In the genomic region with DNA sequence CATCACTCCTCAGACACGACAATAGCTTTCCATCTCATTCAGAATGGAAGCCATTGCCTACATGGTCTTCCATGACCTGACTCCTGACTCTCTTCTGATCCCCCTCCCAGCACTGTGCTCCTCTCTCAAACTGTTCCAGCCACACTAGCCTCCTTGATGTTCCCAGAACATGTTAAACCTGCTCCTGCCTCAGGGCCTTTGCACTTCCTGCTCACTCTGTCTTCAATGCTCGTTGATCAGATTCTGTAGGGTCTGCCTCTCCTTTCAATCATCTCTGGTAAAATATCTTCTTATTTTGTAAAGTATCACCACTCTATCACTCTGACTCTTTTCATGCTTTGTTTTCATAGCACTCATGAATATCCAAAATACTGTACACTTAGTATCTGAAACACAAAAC, we compare ENCODE assay signal across 33 cellular contexts.
"Had no signal": no experiment of that assay in that cellular context is flagged by ENCODE, and none has a peak within 500 bp of the region (broad histone marks: within the 10 kb centered on the region; RNA-seq: fewer than 3 reads in every experiment).

No MANE protein-coding gene starts in this region.

- H3K27ac Mint-ChIP-seq: activated naive CD4-positive, alpha-beta T cell treated with anti-CD3 and anti-CD28 coated beads, Interleukin-2, amount 10 ng/mL, durations not matched to agents 7 days and 5 days; activated T-helper 1 cell treated with anti-CD3 and anti-CD28 coated beads, Interleukin-12 subunit alpha, Interleukin-12 subunit beta, Interleukin-2, Interleukin-4 antibody, amounts not matched to agents 30 ng/mL and 10 ng/mL and 1 ng/mL, durations not matched to agents 14 hours and 24 hours and 36 hours; effector memory CD8-positive, alpha-beta T cell; mesothelial cell of epicardium; stimulated activated effector memory CD8-positive, alpha-beta T cell treated with anti-CD3 and anti-CD28 coated beads, Interleukin-12 subunit alpha, Interleukin-12 subunit beta, amount 100 ng/mL, for 72 hours; stimulated activated naive CD8-positive, alpha-beta T cell treated with anti-CD3 and anti-CD28 coated beads, Interleukin-15, Interleukin-2, amounts not matched to agents 100 ng/mL and 50 ng/mL, for 24 hours had no signal

- H3K9me3 ChIP-seq: heart right ventricle, ovary, prostate gland, sigmoid colon, thoracic aorta, upper lobe of left lung, vagina had no signal

- H3K4me1 ChIP-seq: prostate gland, upper lobe of left lung, vagina had no signal

- H3K27me3 Mint-ChIP-seq: activated naive CD4-positive, alpha-beta T cell treated with anti-CD3 and anti-CD28 coated beads, Interleukin-2, amount 10 ng/mL, durations not matched to agents 7 days and 5 days; effector memory CD8-positive, alpha-beta T cell; naive B cell; stimulated activated naive CD8-positive, alpha-beta T cell treated with anti-CD3 and anti-CD28 coated beads, Interleukin-15, Interleukin-2, amounts not matched to agents 100 ng/mL and 50 ng/mL, for 24 hours had no signal

- H3K4me3 ChIP-seq: heart right ventricle, ovary, prostate gland, sigmoid colon, thoracic aorta, upper lobe of left lung, vagina had no signal

- H3K4me1 Mint-ChIP-seq: activated naive CD4-positive, alpha-beta T cell treated with anti-CD3 and anti-CD28 coated beads, Interleukin-2, amount 10 ng/mL, durations not matched to agents 7 days and 5 days; stimulated activated effector memory CD8-positive, alpha-beta T cell treated with anti-CD3 and anti-CD28 coated beads, Interleukin-12 subunit alpha, Interleukin-12 subunit beta, amount 100 ng/mL, for 72 hours had no signal

- H3K36me3 Mint-ChIP-seq: stimulated activated effector memory CD8-positive, alpha-beta T cell treated with anti-CD3 and anti-CD28 coated beads, Interleukin-12 subunit alpha, Interleukin-12 subunit beta, amount 100 ng/mL, for 72 hours had no signal

- H3K27ac ChIP-seq: brain microvascular endothelial cell, heart right ventricle, ovary, prostate gland, sigmoid colon, thoracic aorta, upper lobe of left lung, vagina had no signal

- H3K9me3 Mint-ChIP-seq: activated naive CD4-positive, alpha-beta T cell treated with anti-CD3 and anti-CD28 coated beads, Interleukin-2, amount 10 ng/mL, durations not matched to agents 7 days and 5 days; activated T-helper 1 cell treated with anti-CD3 and anti-CD28 coated beads, Interleukin-12 subunit alpha, Interleukin-12 subunit beta, Interleukin-2, Interleukin-4 antibody, amounts not matched to agents 30 ng/mL and 10 ng/mL and 1 ng/mL, durations not matched to agents 14 hours and 24 hours and 36 hours; mesothelial cell of epicardium; stimulated activated naive CD8-positive, alpha-beta T cell treated with anti-CD3 and anti-CD28 coated beads, Interleukin-15, Interleukin-2, amounts not matched to agents 100 ng/mL and 50 ng/mL, for 24 hours had no signal

- DNase-seq: activated CD4-positive, alpha-beta T cell treated with anti-CD3 and anti-CD28 coated beads for 48 hours; activated CD4-positive, alpha-beta T cell treated with anti-CD3 and anti-CD28 coated beads, Interleukin-2, amount 50 U/mL, for 48 hours; activated CD8-positive, alpha-beta memory T cell treated with anti-CD3 and anti-CD28 coated beads for 24 hours; activated effector memory CD4-positive, alpha-beta T cell treated with anti-CD3 and anti-CD28 coated beads, Interleukin-2, amount 50 U/mL, for 16 hours; activated naive CD4-positive, alpha-beta T cell treated with anti-CD3 and anti-CD28 coated beads, Interleukin-2, amount 10 ng/mL, durations not matched to agents 7 days and 5 days; activated T-cell treated with anti-CD3 and anti-CD28 coated beads, Interleukin-2, amount 50 U/mL, for 1 hour; amniotic stem cell; brain microvascular endothelial cell; cortex of kidney; effector memory CD8-positive, alpha-beta T cell; foreskin fibroblast; heart right ventricle; islet precursor cell; left colon; mammary epithelial cell; naive B cell; ovary; retina; sigmoid colon; small intestine; stimulated activated CD4-positive, alpha-beta T cell treated with anti-CD3 and anti-CD28 coated beads, Interleukin-4, amount 100 ng/mL, for 24 hours; upper lobe of left lung had no signal

- H3K36me3 ChIP-seq: ovary, prostate gland had no signal

- H3K27me3 ChIP-seq: brain microvascular endothelial cell, heart right ventricle, ovary, sigmoid colon, upper lobe of left lung, vagina had no signal

- H3K4me3 Mint-ChIP-seq: activated naive CD4-positive, alpha-beta T cell treated with anti-CD3 and anti-CD28 coated beads, Interleukin-2, amount 10 ng/mL, durations not matched to agents 7 days and 5 days; activated T-helper 1 cell treated with anti-CD3 and anti-CD28 coated beads, Interleukin-12 subunit alpha, Interleukin-12 subunit beta, Interleukin-2, Interleukin-4 antibody, amounts not matched to agents 30 ng/mL and 10 ng/mL and 1 ng/mL, durations not matched to agents 14 hours and 24 hours and 36 hours; effector memory CD8-positive, alpha-beta T cell; mesothelial cell of epicardium; naive B cell; stimulated activated effector memory CD8-positive, alpha-beta T cell treated with anti-CD3 and anti-CD28 coated beads, Interleukin-12 subunit alpha, Interleukin-12 subunit beta, amount 100 ng/mL, for 72 hours; stimulated activated naive CD8-positive, alpha-beta T cell treated with anti-CD3 and anti-CD28 coated beads, Interleukin-15, Interleukin-2, amounts not matched to agents 100 ng/mL and 50 ng/mL, for 24 hours had no signal

- ATAC-seq: activated CD4-positive, CD25-positive, alpha-beta regulatory T cell treated with anti-CD3 and anti-CD28 coated beads, Interleukin-2, amount 50 U/mL, for 24 hours; effector memory CD8-positive, alpha-beta T cell; esophagus mucosa; heart right ventricle; left colon; stimulated activated effector memory CD8-positive, alpha-beta T cell treated with anti-CD3 and anti-CD28 coated beads, Interleukin-12 subunit alpha, Interleukin-12 subunit beta, amount 100 ng/mL, for 72 hours had no signal

- FAIRE-seq: astrocyte, endothelial cell of umbilical vein, small intestine had no signal
